ENCODE assay signal across 23 cellular contexts in genomic region chr1:47338249-47339077, GRCh38. TPM values are rescaled to one million over a fixed set of nuclear protein-coding genes. Genes with fewer than 3 reads are reported as not detected.
DNase-seq lines count a peak whose midpoint lies in the region; ATAC-seq, FAIRE-seq and TF ChIP-seq lines count a peak whose summit lies in the region.
"Had no signal": no experiment of that assay in that cellular context is flagged by ENCODE, and none has a peak within 500 bp of the region (broad histone marks: within the 10 kb centered on the region; RNA-seq: fewer than 3 reads in every experiment).

No MANE protein-coding gene starts in this region.

- H3K36me3 ChIP-seq in HepG2 (replicated peaks in 1 of 2; ENCODE audit: control insufficient read depth in 1 of 2, insufficient read depth in 2 of 2, low read length in 2 of 2) (peaks cover 0 to 12% of the 10 kb centered on the region in 2 experiments; a peak in 3 of 5 replicates), right lobe of liver (peaks cover 0 to 1% (median 0%) of the 10 kb centered on the region in 4 donors), IMR-90 (ENCODE audit: control insufficient read depth, insufficient read depth, low read length) (peaks cover 2% of the 10 kb centered on the region; the same call in 1 of the 2 replicates), H1 (ENCODE audit: control insufficient read depth in 2 of 4, insufficient read depth in 4 of 4, low read length in 3 of 4) (no peaks in the 10 kb centered on the region)
- H3K36me3 ChIP-seq: upper lobe of left lung had no signal

- dilution Hi-C loops in IMR-90 (cut with HindIII; ENCODE audit: low sequenced_read_pairs, unreplicated experiment), result no loop called here

- DNase-seq in HepG2 (ENCODE audit: low spot score) (no peak), right lobe of liver (no peak), IMR-90 (no peak), H1 (ENCODE audit: low read depth in 1 of 2, low spot score in 2 of 2) (no peak), NCI-H1694 treated with DMSO at 0.1 percent for 48 hours (lab: John Stamatoyannopoulos, UW) (no peak), NCI-H1436 (lab: John Stamatoyannopoulos, UW) (no peak)
- DNase-seq: activated CD4-positive, alpha-beta T cell treated with anti-CD3 and anti-CD28 coated beads, Interleukin-2, amount 50 U/mL, for 4 hours; activated naive CD8-positive, alpha-beta T cell treated with anti-CD3 and anti-CD28 coated beads, Interleukin-2, amount 50 U/mL, for 24 hours; dorsolateral prefrontal cortex; islet precursor cell; left ventricle myocardium superior; NCI-H187; NCI-H2227 treated with DMSO at 0.1 percent for 48 hours; NCI-H69; nucleus accumbens; SJCRH30; stimulated activated CD4-positive, alpha-beta T cell treated with anti-CD3 and anti-CD28 coated beads, Interleukin-1b, Interleukin-23, amount 100 ng/mL, for 48 hours; stimulated activated CD8-positive, alpha-beta memory T cell treated with anti-CD3 and anti-CD28 coated beads, Interleukin-4, amount 100 ng/mL, for 48 hours; T-helper 1 cell; upper lobe of left lung had no signal

- H2BK15ac ChIP-seq in IMR-90 (ENCODE audit: low read depth, low read length), result no peak overlapping the region
- H2BK15ac ChIP-seq in H1 (ENCODE audit: low read length), result no peak overlapping the region

- H2AK9ac ChIP-seq in IMR-90 (replicated peaks; ENCODE audit: low read depth, low read length, poor library complexity), result no peak overlapping the region

- FAIRE-seq in HepG2 (lab: Jason Lieb, UNC) (no peak), H1 (lab: Jason Lieb, UNC) (peak; percentile 19)
- FAIRE-seq: endothelial cell of umbilical vein had no signal

- H3K9me1 ChIP-seq in IMR-90 (ENCODE audit: insufficient read depth, low read length), result peaks cover 6% of the 10 kb centered on the region; the same call in 1 of the 2 replicates

- H3K79me2 ChIP-seq in HepG2 (ENCODE audit: insufficient read depth, low read length) (peaks cover 56% of the 10 kb centered on the region), H1 (ENCODE audit: control insufficient read depth in 1 of 2, insufficient read depth in 2 of 2, low read length in 2 of 2) (peaks cover 0 to 16% of the 10 kb centered on the region in 2 experiments; a peak in 3 of 4 replicates)

- H3K4me1 ChIP-seq in HepG2 (ENCODE audit: insufficient read depth, low read length) (peaks cover 35% of the 10 kb centered on the region), right lobe of liver (peaks cover 0 to 37% (median 6%) of the 10 kb centered on the region in 4 donors), IMR-90 (ENCODE audit: control insufficient read depth, insufficient read depth, low read length) (0 out of 2 replicates have a peak, but pooled peaks cover 2% of the 10 kb centered on the region), H1 (replicated peaks in 1 of 4; ENCODE audit: control insufficient read depth in 3 of 4, insufficient read depth in 4 of 4, low read length in 3 of 4) (no peaks in the 10 kb centered on the region; a peak in 2 of 7 replicates)

- no peak for ATAC-seq in HepG2
- ATAC-seq in right lobe of liver, result no peak
- no peak for ATAC-seq in IMR-90 (ENCODE audit: low read depth)
- no peak for ATAC-seq in GM19397 (IDR thresholded peaks at IDR 0.05; ENCODE audit: unreplicated experiment)
- ATAC-seq: activated naive CD8-positive, alpha-beta T cell treated with anti-CD3 and anti-CD28 coated beads, Interleukin-2, amount 50 U/mL, for 24 hours; left ventricle myocardium superior had no signal

- H3K56ac ChIP-seq in IMR-90 (ENCODE audit: extremely low read depth, insufficient read depth, low read length) (no peak overlapping the region), H1 (replicated peaks; ENCODE audit: insufficient read length, low read depth, low read length) (no peak overlapping the region)

- CTCF ChIA-PET in HepG2 (lab: Yijun Ruan, JAX; ENCODE audit: low intra/inter-chr PET ratio, low total read pairs), result no interaction called here
- CTCF ChIA-PET in IMR-90 (lab: Yijun Ruan, JAX), result interaction anchor here (0.6 to 1.5 kb wide), 6 partner anchors 10 to 1170 kb away, joined by 3 to 5 read pairs (median 4); no protein-coding TSS in a partner anchor
- CTCF ChIA-PET in H1 (lab: Charles Lee; ENCODE audit: partially characterized antibody), result interaction anchor here (0.6 to 2.1 kb wide), 13 partner anchors 9 to 159 kb away, joined by 3 to 6 read pairs (median 3); no protein-coding TSS in a partner anchor

- H2BK120ac ChIP-seq in IMR-90 (ENCODE audit: low read depth, low read length) (no peak overlapping the region), H1 (replicated peaks; ENCODE audit: low read depth, low read length) (no peak overlapping the region)

- no peak overlapping the region for H3K4ac ChIP-seq in IMR-90 (ENCODE audit: low read depth, low read length)
- no peak overlapping the region for H3K4ac ChIP-seq in H1 (replicated peaks; ENCODE audit: insufficient read length, low read depth, low read length)

- TF ChIP-seq POLR2A in HepG2 (IDR thresholded peaks at IDR 0.05; ENCODE audit: insufficient read depth in 1 of 2, low read depth in 2 of 2, low read length in 2 of 2), result no peak
- TF ChIP-seq POLR2A in right lobe of liver (IDR thresholded peaks at IDR 0.05), result no peak
- no peak for TF ChIP-seq POLR2A in IMR-90 (IDR thresholded peaks at IDR 0.05; ENCODE audit: low read depth, low read length)
- TF ChIP-seq POLR2A in H1 (IDR thresholded peaks at IDR 0.05; ENCODE audit: control extremely low read depth in 1 of 2, low read depth in 2 of 2, low read length in 2 of 2), result no peak

- TF ChIP-seq CTCF in HepG2 (CRISPR knock-in tag; IDR thresholded peaks at IDR 0.05) (no peak), right lobe of liver (IDR thresholded peaks at IDR 0.05) (no peak), IMR-90 (conservative IDR thresholded peaks at IDR 0.05; ENCODE audit: low read depth, low read length) (no peak), H1 (IDR thresholded peaks at IDR 0.05; ENCODE audit: control extremely low read depth in 1 of 3, insufficient read depth in 1 of 3, low read depth in 1 of 3, low read length in 3 of 3) (no peak)

- H2AK5ac ChIP-seq in IMR-90 (ENCODE audit: low read depth, low read length) (no peak overlapping the region), H1 (ENCODE audit: low read depth, low read length) (no peak overlapping the region)

- in situ Hi-C loops in HepG2 (cut with HindIII; ENCODE audit: extremely low pct_ligation_motif_present, low pct_unique_long_range_greater_than_20kb), result no loop called here
- in situ Hi-C loops in IMR-90 (cut with MboI; ENCODE audit: low sequenced_read_pairs), result no loop called here

- TF ChIP-seq RAD21 in HepG2 (CRISPR knock-in tag; IDR thresholded peaks at IDR 0.05) (no peak), IMR-90 (IDR thresholded peaks at IDR 0.05; ENCODE audit: low read length) (no peak), H1 (IDR thresholded peaks at IDR 0.05 in 1 of 2, conservative IDR thresholded peaks at IDR 0.05 in 1 of 2; ENCODE audit: low read depth in 2 of 2, low read length in 2 of 2) (no peak)

- no peak overlapping the region for H3K23ac ChIP-seq in IMR-90 (ENCODE audit: low read depth, low read length)
- H3K23ac ChIP-seq in H1 (ENCODE audit: insufficient read length), result no peak overlapping the region

- H3K27me3 ChIP-seq in HepG2 (ENCODE audit: control insufficient read depth in 1 of 2, insufficient read depth in 2 of 2, low read length in 2 of 2), result no peaks in the 10 kb centered on the region; a peak in 1 of 5 replicates
- H3K27me3 ChIP-seq in right lobe of liver, result no peaks in the 10 kb centered on the region
- no peaks in the 10 kb centered on the region for H3K27me3 ChIP-seq in IMR-90 (ENCODE audit: control insufficient read depth, insufficient read depth, low read length)
- H3K27me3 ChIP-seq in H1 (replicated peaks in 1 of 4; ENCODE audit: control insufficient read depth in 3 of 4, extremely low read depth in 1 of 4, insufficient read depth in 3 of 4, low read length in 3 of 4), result no peaks in the 10 kb centered on the region
- H3K27me3 ChIP-seq: dorsolateral prefrontal cortex, SJCRH30, upper lobe of left lung had no signal

- H3K27ac ChIP-seq in HepG2 (ENCODE audit: extremely low read length, insufficient read depth, low read length) (peak overlapping the region; percentile 40), right lobe of liver (no peak overlapping the region), IMR-90 (ENCODE audit: insufficient read depth, low read length) (no peak overlapping the region), H1 (ENCODE audit: low read depth, low read length) (no peak overlapping the region)
- H3K27ac ChIP-seq: SJCRH30, upper lobe of left lung had no signal

- BruUV-seq in HepG2 (replicated peaks; lab: Mats Ljungman, UMichigan) (no TSS peak), IMR-90 (replicated peaks; lab: Mats Ljungman, UMichigan) (no TSS peak)

- H3K14ac ChIP-seq in IMR-90 (replicated peaks; ENCODE audit: low read depth, low read length) (no peak overlapping the region), H1 (ENCODE audit: insufficient read length) (no peak overlapping the region)

- H3K23me2 ChIP-seq in H1 (ENCODE audit: low read depth, low read length), result no peaks in the 10 kb centered on the region; the same call in 1 of the 2 replicates

- H4K20me1 ChIP-seq in HepG2 (ENCODE audit: insufficient read depth, low read length) (peaks cover 3% of the 10 kb centered on the region; the same call in 1 of the 2 replicates), IMR-90 (ENCODE audit: insufficient read depth, low read length) (peaks cover 21% of the 10 kb centered on the region), H1 (replicated peaks in 1 of 2; ENCODE audit: control insufficient read depth in 1 of 2, insufficient read depth in 2 of 2, low read length in 2 of 2) (no peaks in the 10 kb centered on the region)

- H3K18ac ChIP-seq in IMR-90 (ENCODE audit: low read depth, low read length) (no peak overlapping the region), H1 (ENCODE audit: extremely low read depth, low read length) (no peak overlapping the region)

- H3K79me1 ChIP-seq in IMR-90 (ENCODE audit: low read depth in 1 of 2, low read length in 2 of 2) (peaks cover 6 to 33% of the 10 kb centered on the region in 2 experiments), H1 (ENCODE audit: low read depth, low read length) (no peaks in the 10 kb centered on the region; the same call in 1 of the 2 replicates)

- H3K9me3 ChIP-seq in HepG2 (ENCODE audit: low read length), result no peaks in the 10 kb centered on the region
- H3K9me3 ChIP-seq in right lobe of liver, result no peaks in the 10 kb centered on the region
- no peaks in the 10 kb centered on the region for H3K9me3 ChIP-seq in IMR-90 (ENCODE audit: control insufficient read depth, insufficient read depth, low read length)
- H3K9me3 ChIP-seq in H1 (ENCODE audit: insufficient read depth in 2 of 2, low read depth in 1 of 2, low read length in 1 of 2), result no peaks in the 10 kb centered on the region
- H3K9me3 ChIP-seq: SJCRH30, upper lobe of left lung had no signal

- H2BK5ac ChIP-seq in IMR-90 (ENCODE audit: low read depth, low read length, poor library complexity, severe bottlenecking), result no peak overlapping the region
- no peak overlapping the region for H2BK5ac ChIP-seq in H1 (ENCODE audit: low read depth, low read length)

- no peak overlapping the region for H4K5ac ChIP-seq in IMR-90 (ENCODE audit: low read depth, low read length)
- no peak overlapping the region for H4K5ac ChIP-seq in H1 (ENCODE audit: insufficient read length, low read depth, low read length)

- H3K4me3 ChIP-seq in HepG2 (replicated peaks in 1 of 3; ENCODE audit: insufficient read depth in 1 of 3, low read depth in 2 of 3, low read length in 3 of 3) (peak overlapping the region in 1 of 3 experiments; percentile 4; a peak in 1 of 6 replicates), right lobe of liver (no peak overlapping the region), IMR-90 (ENCODE audit: insufficient read depth, low read depth, low read length) (no peak overlapping the region), H1 (ENCODE audit: extremely low read depth in 1 of 4, insufficient read depth in 2 of 4, low read depth in 3 of 4, low read length in 4 of 4) (no peak overlapping the region)
- H3K4me3 ChIP-seq: dorsolateral prefrontal cortex, SJCRH30, smooth muscle cell, upper lobe of left lung had no signal

- intact Hi-C loops in HepG2 (cut with micrococcal nuclease; ENCODE audit: unreplicated experiment) (loop anchor here (1.0 kb wide), 1 partner anchor 86 kb away; no protein-coding TSS in a partner anchor), right lobe of liver (cut with DNase I) (no loop called here), IMR-90 (cut with micrococcal nuclease) (loop anchor here (10.0 kb wide), 1 partner anchor 96 kb away; the partner anchor contains the start of gene FOXD2)

- H3K9ac ChIP-seq in HepG2 (ENCODE audit: insufficient read depth, low read depth, low read length) (no peak overlapping the region), IMR-90 (ENCODE audit: low read depth, low read length) (no peak overlapping the region), H1 (replicated peaks in 1 of 4; ENCODE audit: extremely low read depth in 1 of 4, low read depth in 3 of 4, low read length in 3 of 4) (no peak overlapping the region)

- H2BK20ac ChIP-seq in IMR-90 (ENCODE audit: low read depth, low read length) (no peak overlapping the region), H1 (ENCODE audit: low read length) (no peak overlapping the region)

- H2AFZ ChIP-seq in HepG2 (ENCODE audit: low read length) (no peak overlapping the region), IMR-90 (replicated peaks; ENCODE audit: low read length, poor library complexity) (no peak overlapping the region), H1 (ENCODE audit: low read length) (no peak overlapping the region)

- H4K91ac ChIP-seq in IMR-90 (ENCODE audit: insufficient read depth, low read depth, low read length) (no peak overlapping the region), H1 (replicated peaks; ENCODE audit: insufficient read length, low read length) (no peak overlapping the region)

- no peak for TF ChIP-seq EP300 in HepG2 (IDR thresholded peaks at IDR 0.05; ENCODE audit: low read depth in 2 of 2, low read length in 2 of 2)
- TF ChIP-seq EP300 in HepG2 (CRISPR knock-in tag; IDR thresholded peaks at IDR 0.05; ENCODE audit: borderline replicate concordance), result no peak
- TF ChIP-seq EP300 in H1 (IDR thresholded peaks at IDR 0.05; ENCODE audit: borderline replicate concordance in 1 of 2, low read depth in 2 of 2, low read length in 2 of 2), result no peak

- H3K4me2 ChIP-seq in HepG2 (ENCODE audit: low read depth, low read length), result no peak overlapping the region
- H3K4me2 ChIP-seq in IMR-90 (ENCODE audit: low read depth, low read length), result no peak overlapping the region
- H3K4me2 ChIP-seq in H1 (ENCODE audit: insufficient read depth in 1 of 2, low read depth in 2 of 2, low read length in 2 of 2), result no peak overlapping the region
- H3K4me2 ChIP-seq: smooth muscle cell had no signal

- H2BK12ac ChIP-seq in H1 (ENCODE audit: low read depth, low read length), result no peak overlapping the region

- POLR2A ChIA-PET in HepG2 (lab: Yijun Ruan, JAX) (no interaction called here), IMR-90 (lab: Charles Lee; ENCODE audit: unreplicated experiment) (interaction anchor here (1.0 kb wide), 1 partner anchor 17 kb away, joined by 3 read pairs; no protein-coding TSS in a partner anchor), H1 (lab: Charles Lee; ENCODE audit: partially characterized antibody) (interaction anchor here (1.3 kb wide), 1 partner anchor 28 kb away, joined by 5 read pairs; no protein-coding TSS in a partner anchor)

- no peak overlapping the region for H4K8ac ChIP-seq in IMR-90 (ENCODE audit: low read depth in 2 of 2, low read length in 2 of 2)
- no peak overlapping the region for H4K8ac ChIP-seq in H1 (ENCODE audit: extremely low read depth, insufficient read depth, low read length)

RNA-seq across cellular contexts. Expression of gene CMPK1, which starts 4.9 kb away (rescaled TPM):
- total RNA-seq in HepG2 (2016; rRNA removed; fragmentation: Illumina TruSeq; extraction: Trizol) (92.0 and 134 TPM in 2 replicates), right lobe of liver (100 to 1,000 TPM; 101 to 160 (median 133) TPM), IMR-90 (2012; rRNA removed) (23.1 and 75.3 TPM in 2 replicates)
- 33.7 and 40.2 TPM in 2 replicates for total RNA-seq in HepG2 (2016; cell fraction: cytosol; rRNA removed; fragmentation: Illumina TruSeq; extraction: Trizol; ENCODE audit: low read depth)
- 91.0 and 135 TPM in 2 replicates for total RNA-seq in HepG2 (2016; cell fraction: insoluble cytoplasmic fraction; rRNA removed; fragmentation: Illumina TruSeq; extraction: Trizol)
- total RNA-seq in HepG2 (2016; cell fraction: membrane; rRNA removed; fragmentation: Illumina TruSeq; extraction: Trizol), result 89.3 and 112 TPM in 2 replicates
- 51.7 and 54.2 TPM in 2 replicates for total RNA-seq in HepG2 (2016; cell fraction: nucleus; rRNA removed; fragmentation: Illumina TruSeq; extraction: Trizol)
- polyA plus RNA-seq in HepG2 (2011; rRNA removed) (26.7 and 38.3 TPM in 2 replicates), IMR-90 (2012; rRNA removed) (24.0 and 31.9 TPM in 2 replicates), H1 (2011; rRNA removed) (2.7 and 6.0 TPM in 2 replicates)
- polyA plus RNA-seq in HepG2 (2011; cell fraction: cytosol; rRNA removed), result 13.3 and 21.6 TPM in 2 replicates
- 5.0 and 9.2 TPM in 2 replicates for polyA plus RNA-seq in HepG2 (2011; cell fraction: nucleus; rRNA removed)
- polyA plus RNA-seq in HepG2 (2012), result 71.2 and 92.2 TPM in 2 replicates
- polyA plus RNA-seq in HepG2 (2016; cell fraction: cytosol; fragmentation: Illumina TruSeq; extraction: Trizol; ENCODE audit: low read depth), result 59.4 and 61.0 TPM in 2 replicates
- polyA plus RNA-seq in HepG2 (2016; cell fraction: insoluble cytoplasmic fraction; fragmentation: Illumina TruSeq; extraction: Trizol; ENCODE audit: low read depth), result 147 and 152 TPM in 2 replicates
- 101 and 114 TPM in 2 replicates for polyA plus RNA-seq in HepG2 (2016; cell fraction: membrane; fragmentation: Illumina TruSeq; extraction: Trizol; ENCODE audit: low read depth)
- 63.3 and 71.3 TPM in 2 replicates for polyA plus RNA-seq in HepG2 (2016; cell fraction: nucleus; fragmentation: Illumina TruSeq; extraction: Trizol; ENCODE audit: insufficient read depth, low read depth)
- polyA minus RNA-seq in HepG2 (2011; rRNA and poly(A)+ RNA removed; ENCODE audit: low replicate concordance), result 7.4 and 16.8 TPM in 2 replicates
- 46.4 and 47.8 TPM in 2 replicates for polyA minus RNA-seq in HepG2 (2011; cell fraction: cytosol; rRNA and poly(A)+ RNA removed)
- 21.9 and 24.1 TPM in 2 replicates for polyA minus RNA-seq in HepG2 (2011; cell fraction: nucleus; rRNA and poly(A)+ RNA removed)
- 9.1 and 14.8 TPM in 2 replicates for polyA plus RNA-seq in IMR-90 (2012; cell fraction: cytosol; rRNA removed)
- polyA plus RNA-seq in IMR-90 (2012; cell fraction: nucleus; rRNA removed; ENCODE audit: low replicate concordance), result 5.9 and 9.6 TPM in 2 replicates
- total RNA-seq in H1 (2021; fragmentation: NEBNext Ultra II Directional; extraction: Animal tissue kit (Norgen Biotek cat#: 25700)), result 34.3 and 36.9 TPM in 2 replicates
- 9.0 TPM for polyA plus RNA-seq in H1 (2011; cell fraction: cytosol; rRNA removed)
- polyA plus RNA-seq in H1 (2011; cell fraction: nucleus; rRNA removed), result 1.5 TPM
- 12.5 to 21.9 TPM (median 13.3 TPM) in 4 replicates for polyA plus RNA-seq in H1 (2012, experiment 1 of 2)
- 2.8 TPM for polyA plus RNA-seq in H1 (2012, experiment 2 of 2)
- 17.6 TPM for polyA plus RNA-seq in H1 (2013, experiment 1 of 2)
- polyA plus RNA-seq in H1 (2013, experiment 2 of 2), result 19.5 TPM
- 2.1 and 2.6 TPM in 2 replicates for polyA minus RNA-seq in H1 (2011; rRNA and poly(A)+ RNA removed)
- polyA minus RNA-seq in H1 (2011; cell fraction: cytosol; rRNA and poly(A)+ RNA removed), result 9.4 TPM
- 6.7 TPM for polyA minus RNA-seq in H1 (2011; cell fraction: nucleus; rRNA and poly(A)+ RNA removed)

RNA-seq across cellular contexts. Expression of gene STIL, which starts 24.5 kb away (rescaled TPM):
- total RNA-seq in HepG2 (2016; rRNA removed; fragmentation: Illumina TruSeq; extraction: Trizol) (18.6 and 22.8 TPM in 2 replicates), right lobe of liver (1 to 10 TPM in 3 of 6 experiments, under 1 TPM in 3; 0.61 to 2.5 (median 0.87) TPM), IMR-90 (2012; rRNA removed) (17.2 and 19.2 TPM in 2 replicates)
- total RNA-seq in HepG2 (2016; cell fraction: cytosol; rRNA removed; fragmentation: Illumina TruSeq; extraction: Trizol; ENCODE audit: low read depth), result 24.3 and 28.6 TPM in 2 replicates
- total RNA-seq in HepG2 (2016; cell fraction: insoluble cytoplasmic fraction; rRNA removed; fragmentation: Illumina TruSeq; extraction: Trizol), result 17.1 and 23.7 TPM in 2 replicates
- 17.4 and 19.0 TPM in 2 replicates for total RNA-seq in HepG2 (2016; cell fraction: membrane; rRNA removed; fragmentation: Illumina TruSeq; extraction: Trizol)
- 22.4 and 29.1 TPM in 2 replicates for total RNA-seq in HepG2 (2016; cell fraction: nucleus; rRNA removed; fragmentation: Illumina TruSeq; extraction: Trizol)
- polyA plus RNA-seq in HepG2 (2011; rRNA removed) (7.9 and 13.7 TPM in 2 replicates), IMR-90 (2012; rRNA removed) (5.8 and 6.8 TPM in 2 replicates), H1 (2011; rRNA removed) (7.7 and 13.6 TPM in 2 replicates)
- 5.4 and 5.6 TPM in 2 replicates for polyA plus RNA-seq in HepG2 (2011; cell fraction: cytosol; rRNA removed)
- 5.6 and 8.3 TPM in 2 replicates for polyA plus RNA-seq in HepG2 (2011; cell fraction: nucleus; rRNA removed)
- polyA plus RNA-seq in HepG2 (2012), result 3.2 and 6.4 TPM in 2 replicates
- polyA plus RNA-seq in HepG2 (2016; cell fraction: cytosol; fragmentation: Illumina TruSeq; extraction: Trizol; ENCODE audit: low read depth), result 0.55 and 0.62 TPM in 2 replicates
- 16.2 and 16.4 TPM in 2 replicates for polyA plus RNA-seq in HepG2 (2016; cell fraction: insoluble cytoplasmic fraction; fragmentation: Illumina TruSeq; extraction: Trizol; ENCODE audit: low read depth)
- 2.0 and 2.4 TPM in 2 replicates for polyA plus RNA-seq in HepG2 (2016; cell fraction: membrane; fragmentation: Illumina TruSeq; extraction: Trizol; ENCODE audit: low read depth)
- polyA plus RNA-seq in HepG2 (2016; cell fraction: nucleus; fragmentation: Illumina TruSeq; extraction: Trizol; ENCODE audit: insufficient read depth, low read depth), result 19.0 and 19.7 TPM in 2 replicates
- 19.7 and 48.7 TPM in 2 replicates for polyA minus RNA-seq in HepG2 (2011; rRNA and poly(A)+ RNA removed; ENCODE audit: low replicate concordance)
- polyA minus RNA-seq in HepG2 (2011; cell fraction: cytosol; rRNA and poly(A)+ RNA removed), result 9.7 and 12.6 TPM in 2 replicates
- 23.7 and 24.7 TPM in 2 replicates for polyA minus RNA-seq in HepG2 (2011; cell fraction: nucleus; rRNA and poly(A)+ RNA removed)
- 1.5 and 3.8 TPM in 2 replicates for polyA plus RNA-seq in IMR-90 (2012; cell fraction: cytosol; rRNA removed)
- 1.8 and 7.2 TPM in 2 replicates for polyA plus RNA-seq in IMR-90 (2012; cell fraction: nucleus; rRNA removed; ENCODE audit: low replicate concordance)
- total RNA-seq in H1 (2021; fragmentation: NEBNext Ultra II Directional; extraction: Animal tissue kit (Norgen Biotek cat#: 25700)), result 25.1 and 26.5 TPM in 2 replicates
- polyA plus RNA-seq in H1 (2011; cell fraction: cytosol; rRNA removed), result 13.0 TPM
- polyA plus RNA-seq in H1 (2011; cell fraction: nucleus; rRNA removed), result 8.4 TPM
- 10.7 to 17.6 TPM (median 13.1 TPM) in 4 replicates for polyA plus RNA-seq in H1 (2012, experiment 1 of 2)
- 0.66 TPM for polyA plus RNA-seq in H1 (2012, experiment 2 of 2)
- polyA plus RNA-seq in H1 (2013, experiment 1 of 2), result 15.3 TPM
- polyA plus RNA-seq in H1 (2013, experiment 2 of 2), result 14.7 TPM
- polyA minus RNA-seq in H1 (2011; rRNA and poly(A)+ RNA removed), result 68.2 and 78.2 TPM in 2 replicates
- polyA minus RNA-seq in H1 (2011; cell fraction: cytosol; rRNA and poly(A)+ RNA removed), result 19.2 TPM
- 39.3 TPM for polyA minus RNA-seq in H1 (2011; cell fraction: nucleus; rRNA and poly(A)+ RNA removed)

Comparison
In these comparisons a context has a peak if more than half of its experiments do, and no peak if none do; other contexts are left out.
1. intact Hi-C loops: an anchor here in HepG2 (1.0 kb wide) and IMR-90 (10.0 kb wide); none called in right lobe of liver.
2. Of the 41 proteins assayed by ChIP-seq in both HepG2 and H1: peak only in HepG2: MAFK; only in H1: none; in both: CEBPB; in neither: 39.